12 cellular contexts compared by ENCODE assay signal in genomic region chr7:1454471-1455065, GRCh38. TPM values are rescaled to one million over a fixed set of nuclear protein-coding genes. Genes with fewer than 3 reads are reported as not detected.
DNase-seq lines count a peak whose midpoint lies in the region; ATAC-seq and TF ChIP-seq lines count a peak whose summit lies in the region.
"Had no signal": no experiment of that assay in that cellular context is flagged by ENCODE, and none has a peak within 500 bp of the region (broad histone marks: within the 10 kb centered on the region; RNA-seq: fewer than 3 reads in every experiment).

No MANE protein-coding gene starts in this region.

- no peaks in the 10 kb centered on the region for H3K9me3 ChIP-seq in colonic mucosa

- ATAC-seq in sciatic nerve, result peak; percentile 71
- no peak for ATAC-seq in HG02763 (IDR thresholded peaks at IDR 0.05; ENCODE audit: unreplicated experiment)

- no peaks in the 10 kb centered on the region for H3K27me3 ChIP-seq in colonic mucosa

- TF ChIP-seq CTCF in LNCaP clone FGC (IDR thresholded peaks at IDR 0.05; ENCODE audit: control insufficient read depth, extremely low read depth, insufficient read depth) (no peak), colonic mucosa (IDR thresholded peaks at IDR 0.05) (no peak), foreskin fibroblast (IDR thresholded peaks at IDR 0.05; ENCODE audit: low read depth, low read length) (no peak)

- peak overlapping the region; percentile 84 for H3K27ac ChIP-seq in colonic mucosa

- H3K36me3 ChIP-seq in colonic mucosa, result no peaks in the 10 kb centered on the region

- peaks cover 6% of the 10 kb centered on the region for H3K4me1 ChIP-seq in colonic mucosa

- intact Hi-C loops in colonic mucosa (cut with DNase I), result no loop called here
- intact Hi-C loops in sciatic nerve (cut with DNase I), result no loop called here

- H3K9ac ChIP-seq in colonic mucosa (ENCODE audit: low read depth in 2 of 2, low read length in 2 of 2), result peak overlapping the region; percentile 19 to 88

- H3K4me3 ChIP-seq in LNCaP clone FGC (ENCODE audit: low read depth, low read length) (peak overlapping the region; percentile 48), colonic mucosa (no peak overlapping the region), foreskin fibroblast (ENCODE audit: low read depth in 1 of 2, low read length in 2 of 2) (no peak overlapping the region)

- DNase-seq in LNCaP clone FGC (ENCODE audit: low read depth) (no peak), colonic mucosa (no peak), islet precursor cell (peak; percentile 78), sciatic nerve (ENCODE audit: low spot score) (peak; percentile 85), NOMO-1 treated with DMSO at 0.1 percent for 48 hours (lab: John Stamatoyannopoulos, UW; ENCODE audit: unreplicated experiment) (no peak), HuH-7 (ENCODE audit: low spot score) (no peak), foreskin fibroblast (no peak)
- DNase-seq: activated CD4-positive, CD25-positive, alpha-beta regulatory T cell; activated gamma-delta T cell treated with Interleukin-2 at 50 U/mL for 16 hours; COR-L47; NCI-H187 treated with DMSO at 0.1 percent for 48 hours had no signal

RNA-seq across cellular contexts. Expression of gene MICALL2, which starts 4.7 kb away (rescaled TPM):
- total RNA-seq in colonic mucosa (100 to 1,000 TPM in 1 of 2 donors, 10 to 100 TPM in 1; 62.8 to 117 TPM), sciatic nerve (127 TPM)

RNA-seq across cellular contexts. Expression of gene INTS1, which starts 49.6 kb away (rescaled TPM):
- 100 to 1,000 TPM in 1 of 2 donors, 10 to 100 TPM in 1; 61.0 to 141 TPM for total RNA-seq in colonic mucosa
- total RNA-seq in sciatic nerve, result 78.4 TPM

Comparison
In these comparisons a context has a peak if more than half of its experiments do, and no peak if none do; other contexts are left out.
1. DNase-seq: peak in islet precursor cell (single experiment) and sciatic nerve (single experiment); none in LNCaP clone FGC (single experiment), colonic mucosa (single experiment), NOMO-1 treated with DMSO at 0.1 percent for 48 hours (single experiment), HuH-7 (single experiment) and foreskin fibroblast (0 of 2).